Comparison of ENCODE assay signal across 15 cellular contexts in the genomic region with DNA sequence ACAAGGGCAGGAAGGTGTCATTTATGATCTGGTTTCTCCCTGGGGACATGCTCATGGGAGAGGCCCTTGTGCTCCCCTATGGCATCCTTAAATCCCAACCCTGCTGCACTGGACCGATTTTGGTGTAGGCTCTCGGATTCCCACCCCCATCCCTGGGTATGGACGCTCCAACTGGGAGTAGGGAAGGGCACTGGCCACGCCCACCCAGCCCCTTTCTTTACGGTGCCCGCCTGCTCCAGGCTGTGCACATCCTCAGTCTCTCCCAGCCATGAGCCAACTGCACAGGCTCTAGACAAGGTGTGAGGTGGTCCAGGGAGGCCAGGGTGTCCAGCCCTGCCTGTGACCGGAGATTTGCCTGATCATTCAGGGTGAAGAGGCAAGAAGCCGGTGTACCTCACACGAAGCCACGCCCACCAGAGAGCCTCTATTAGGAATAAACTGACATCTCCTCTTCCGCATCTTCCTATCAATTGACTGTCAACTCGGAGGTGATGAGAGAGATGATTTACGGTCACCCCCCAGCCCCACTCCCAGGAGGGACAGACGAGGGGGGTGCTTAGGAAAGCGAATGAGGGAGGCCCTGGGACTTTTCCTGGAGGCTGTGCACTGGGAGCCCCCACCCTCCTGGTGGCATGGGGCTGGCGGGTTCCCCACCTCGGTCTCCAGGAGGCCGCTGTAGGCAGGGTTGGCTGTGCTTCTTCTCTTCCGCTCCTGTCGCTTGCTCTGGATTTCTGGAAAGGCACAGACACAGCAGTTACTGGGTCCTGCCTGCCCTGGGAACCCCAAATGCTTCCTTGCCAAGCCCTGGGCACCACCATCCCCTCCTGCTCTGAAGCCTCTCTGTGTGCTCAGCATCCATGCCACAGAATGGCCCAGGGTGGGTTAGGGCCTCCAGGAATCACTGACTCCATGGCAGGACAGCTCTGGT.
A peak's percentile ranks its signal among the peaks of the same experiment; 100 is the strongest.
DNase-seq lines count a peak whose midpoint lies in the region; ATAC-seq and TF ChIP-seq lines count a peak whose summit lies in the region.
"Had no signal": no experiment of that assay in that cellular context is flagged by ENCODE, and none has a peak within 500 bp of the region (broad histone marks: within the 10 kb centered on the region; RNA-seq: fewer than 3 reads in every experiment).

No MANE protein-coding gene starts in this region.

- H3K4me1 Mint-ChIP-seq in activated naive CD8-positive, alpha-beta T cell treated with anti-CD3 and anti-CD28 coated beads, Interleukin-2, amount 10 ng/mL, durations not matched to agents 7 days and 5 days: no peaks in the 10 kb centered on the region
- H3K4me1 Mint-ChIP-seq in activated naive CD8-positive, alpha-beta T cell treated with anti-CD3 and anti-CD28 coated beads for 36 hours: no peaks in the 10 kb centered on the region
- H3K4me1 Mint-ChIP-seq in endodermal cell (no peaks in the 10 kb centered on the region), osteocyte (ENCODE audit: unreplicated experiment) (no peaks in the 10 kb centered on the region)
- H3K4me1 Mint-ChIP-seq: B cell had no signal

- no peaks in the 10 kb centered on the region for H3K27me3 ChIP-seq in endodermal cell (ENCODE audit: control insufficient read depth, insufficient read depth, low read length, poor library complexity, severe bottlenecking)

- TF ChIP-seq CTCF in endodermal cell (conservative IDR thresholded peaks at IDR 0.05) (no peak), osteocyte (IDR thresholded peaks at IDR 0.05) (no peak)

- H3K27ac Mint-ChIP-seq in activated naive CD8-positive, alpha-beta T cell treated with anti-CD3 and anti-CD28 coated beads, Interleukin-2, amount 10 ng/mL, durations not matched to agents 7 days and 5 days: no peak overlapping the region
- no peak overlapping the region for H3K27ac Mint-ChIP-seq in activated naive CD8-positive, alpha-beta T cell treated with anti-CD3 and anti-CD28 coated beads for 36 hours
- no peak overlapping the region for H3K27ac Mint-ChIP-seq in endodermal cell
- H3K27ac Mint-ChIP-seq in osteocyte (ENCODE audit: unreplicated experiment): no peak overlapping the region
- H3K27ac Mint-ChIP-seq: B cell had no signal

- H3K36me3 Mint-ChIP-seq in activated naive CD8-positive, alpha-beta T cell treated with anti-CD3 and anti-CD28 coated beads, Interleukin-2, amount 10 ng/mL, durations not matched to agents 7 days and 5 days: no peaks in the 10 kb centered on the region
- no peaks in the 10 kb centered on the region for H3K36me3 Mint-ChIP-seq in activated naive CD8-positive, alpha-beta T cell treated with anti-CD3 and anti-CD28 coated beads for 36 hours
- H3K36me3 Mint-ChIP-seq in endodermal cell (ENCODE audit: low read depth) (peaks cover 27% of the 10 kb centered on the region), osteocyte (ENCODE audit: unreplicated experiment) (no peaks in the 10 kb centered on the region)

- peaks cover 32% of the 10 kb centered on the region for H3K36me3 ChIP-seq in endodermal cell (ENCODE audit: control insufficient read depth, insufficient read depth, low read length)

- H3K27me3 Mint-ChIP-seq in activated naive CD8-positive, alpha-beta T cell treated with anti-CD3 and anti-CD28 coated beads, Interleukin-2, amount 10 ng/mL, durations not matched to agents 7 days and 5 days: no peaks in the 10 kb centered on the region
- no peaks in the 10 kb centered on the region for H3K27me3 Mint-ChIP-seq in activated naive CD8-positive, alpha-beta T cell treated with anti-CD3 and anti-CD28 coated beads for 36 hours
- H3K27me3 Mint-ChIP-seq in endodermal cell (ENCODE audit: insufficient read depth) (no peaks in the 10 kb centered on the region), osteocyte (ENCODE audit: unreplicated experiment) (no peaks in the 10 kb centered on the region)
- H3K27me3 Mint-ChIP-seq: B cell had no signal

- no peak overlapping the region for H3K4me3 Mint-ChIP-seq in activated naive CD8-positive, alpha-beta T cell treated with anti-CD3 and anti-CD28 coated beads, Interleukin-2, amount 10 ng/mL, durations not matched to agents 7 days and 5 days
- H3K4me3 Mint-ChIP-seq in activated naive CD8-positive, alpha-beta T cell treated with anti-CD3 and anti-CD28 coated beads for 36 hours: no peak overlapping the region
- H3K4me3 Mint-ChIP-seq in endodermal cell: no peak overlapping the region
- H3K4me3 Mint-ChIP-seq in osteocyte (ENCODE audit: unreplicated experiment): no peak overlapping the region
- H3K4me3 Mint-ChIP-seq: B cell had no signal

- no peaks in the 10 kb centered on the region for H3K4me1 ChIP-seq in endodermal cell (ENCODE audit: control insufficient read depth, insufficient read depth, low read length)

- no peaks in the 10 kb centered on the region for H3K9me3 ChIP-seq in endodermal cell (ENCODE audit: control insufficient read depth, low read length)

- peak; percentile 14 for DNase-seq in activated naive CD8-positive, alpha-beta T cell treated with anti-CD3 and anti-CD28 coated beads, Interleukin-2, amount 10 ng/mL, durations not matched to agents 7 days and 5 days
- DNase-seq in activated naive CD8-positive, alpha-beta T cell treated with anti-CD3 and anti-CD28 coated beads for 36 hours: no peak
- DNase-seq in endodermal cell: peak; percentile 38
- DNase-seq in osteocyte (ENCODE audit: extremely low spot score, unreplicated experiment): peak; percentile 68
- no peak for DNase-seq in activated gamma-delta T cell (lab: John Stamatoyannopoulos, UW)
- DNase-seq: DMS79 treated with DMSO at 0.1 percent for 48 hours, HCEC 1CT, NCI-H1417 treated with DMSO at 0.1 percent for 48 hours, NCI-H1930, NCI-H526, PC-3 had no signal

- ATAC-seq in activated naive CD8-positive, alpha-beta T cell treated with anti-CD3 and anti-CD28 coated beads, Interleukin-2, amount 10 ng/mL, durations not matched to agents 7 days and 5 days (ENCODE audit: low read depth): no peak
- no peak for ATAC-seq in HG03442 (IDR thresholded peaks at IDR 0.05; ENCODE audit: unreplicated experiment)
- ATAC-seq in GM21381 (IDR thresholded peaks at IDR 0.05; ENCODE audit: unreplicated experiment): no peak
- ATAC-seq: PC-3 had no signal

- H3K9ac ChIP-seq in endodermal cell (ENCODE audit: extremely low read depth, low read length, poor library complexity, severe bottlenecking): no peak overlapping the region

- no peak overlapping the region for H3K4me3 ChIP-seq in endodermal cell (ENCODE audit: low read length)

- no peak overlapping the region for H3K27ac ChIP-seq in endodermal cell (ENCODE audit: low read depth, low read length)
- H3K27ac ChIP-seq: RWPE1 had no signal

- WGBS in endodermal cell (ENCODE audit: insufficient coverage in 1 of 2, insufficient read length in 1 of 2), 2 experiments: 94 to 96% methylated on average over 12 to 20 of the region's 20 CpGs

- POLR2A ChIA-PET in activated naive CD8-positive, alpha-beta T cell treated with anti-CD3 and anti-CD28 coated beads, Interleukin-2, amount 10 ng/mL, durations not matched to agents 7 days and 5 days (lab: Charles Lee): no interaction called here

- no peaks in the 10 kb centered on the region for H3K9me3 Mint-ChIP-seq in activated naive CD8-positive, alpha-beta T cell treated with anti-CD3 and anti-CD28 coated beads, Interleukin-2, amount 10 ng/mL, durations not matched to agents 7 days and 5 days
- no peaks in the 10 kb centered on the region for H3K9me3 Mint-ChIP-seq in activated naive CD8-positive, alpha-beta T cell treated with anti-CD3 and anti-CD28 coated beads for 36 hours
- H3K9me3 Mint-ChIP-seq in endodermal cell (no peaks in the 10 kb centered on the region), osteocyte (ENCODE audit: unreplicated experiment) (no peaks in the 10 kb centered on the region)

Comparison
In these comparisons a context has a peak if more than half of its experiments do, and no peak if none do; other contexts are left out.
1. DNase-seq: peak in activated naive CD8-positive, alpha-beta T cell treated with anti-CD3 and anti-CD28 coated beads, Interleukin-2, amount 10 ng/mL, durations not matched to agents 7 days and 5 days (single experiment), endodermal cell (single experiment) and osteocyte (single experiment); none in activated naive CD8-positive, alpha-beta T cell treated with anti-CD3 and anti-CD28 coated beads for 36 hours (single experiment) and activated gamma-delta T cell (single experiment).